In genomic region chr9:32968101-32969011, GRCh38 we compare ENCODE assay signal across 8 cellular contexts. TPM values are rescaled to one million over a fixed set of nuclear protein-coding genes. Genes with fewer than 3 reads are reported as not detected.
DNase-seq lines count a peak whose midpoint lies in the region; ATAC-seq, FAIRE-seq and TF ChIP-seq lines count a peak whose summit lies in the region.

No MANE protein-coding gene starts in this region.

- FAIRE-seq in RCC 7860 (lab: Jason Lieb, UNC) (peak; percentile 78), frontal cortex (lab: Jason Lieb, UNC) (peak; percentile 90)

- H3K4me2 ChIP-seq in parathyroid adenoma (ENCODE audit: low read length), result no peak overlapping the region

- H3K27ac ChIP-seq in parathyroid adenoma, result no peak overlapping the region

- H3K9me3 ChIP-seq in parathyroid adenoma (ENCODE audit: control insufficient read depth, low read length), result no peaks in the 10 kb centered on the region

- no peaks in the 10 kb centered on the region for H3K4me1 ChIP-seq in parathyroid adenoma

- H3K79me2 ChIP-seq in parathyroid adenoma, result no peaks in the 10 kb centered on the region

- no peak overlapping the region for H2AFZ ChIP-seq in parathyroid adenoma

- no peak overlapping the region for H3K9ac ChIP-seq in parathyroid adenoma

- H3K27me3 ChIP-seq in parathyroid adenoma (ENCODE audit: control insufficient read depth, insufficient read depth, low read length), result no peaks in the 10 kb centered on the region

- TF ChIP-seq CTCF in GM20000 (IDR thresholded peaks at IDR 0.05; ENCODE audit: extremely low read depth, missing control alignments) (peak; percentile 74), parathyroid adenoma (IDR thresholded peaks at IDR 0.05) (peak; percentile 76)

- H3K36me3 ChIP-seq in parathyroid adenoma (ENCODE audit: control insufficient read depth, insufficient read depth, low read length), result no peaks in the 10 kb centered on the region

- ATAC-seq in GM19324 (IDR thresholded peaks at IDR 0.05; ENCODE audit: low FRiP score, unreplicated experiment) (no peak), HG03045 (IDR thresholded peaks at IDR 0.05; ENCODE audit: unreplicated experiment) (no peak)

- H3K4me3 ChIP-seq in parathyroid adenoma (ENCODE audit: low read depth, low read length), result no peak overlapping the region

- peak; percentile 67 for DNase-seq in Ammon's horn (ENCODE audit: low spot score)
- peak; percentile 63 for DNase-seq in GM20000 (ENCODE audit: low spot score)
- DNase-seq in RCC 7860 (ENCODE audit: low spot score), result peak; percentile 14
- peak; percentile 10 to 30 for DNase-seq in activated T-helper 1 cell treated with anti-CD3 and anti-CD28 coated beads, Interleukin-2, amount 50 U/mL, for 16 hours (ENCODE audit: low read depth in 1 of 2, low spot score in 1 of 2)
- DNase-seq in frontal cortex (ENCODE audit: low spot score in 2 of 2), result peak; percentile 44 to 51

RNA-seq across cellular contexts. Expression of gene APTX, which starts 33.1 kb away (rescaled TPM):
- 27.3 TPM for total RNA-seq in frontal cortex

RNA-seq across cellular contexts. Expression of gene DNAJA1, which starts 56.7 kb away (rescaled TPM):
- 250 TPM for total RNA-seq in frontal cortex

Comparison
In these comparisons a context has a peak if more than half of its experiments do, and no peak if none do; other contexts are left out.
1. DNase-seq: peak in every context shown above with its lines; median percentile 67 in Ammon's horn; 63 in GM20000; 48 in frontal cortex; 20 in activated T-helper 1 cell treated with anti-CD3 and anti-CD28 coated beads, Interleukin-2, amount 50 U/mL, for 16 hours; 14 in RCC 7860.